Comparison of ENCODE assay signal across 8 cellular contexts in genomic region chr19:47273313-47274070, GRCh38. TPM values are rescaled to one million over a fixed set of nuclear protein-coding genes. Genes with fewer than 3 reads are reported as not detected.
DNase-seq lines count a peak whose midpoint lies in the region; ATAC-seq and TF ChIP-seq lines count a peak whose summit lies in the region.

No MANE protein-coding gene starts in this region.

- peaks cover 3% of the 10 kb centered on the region for H3K36me3 Mint-ChIP-seq in T-helper 17 cell (ENCODE audit: low read depth)

- intact Hi-C loops in right cardiac atrium (cut with DNase I) (no loop called here), uterus (cut with DNase I; ENCODE audit: low total_unique reads) (no loop called here)

- H3K27me3 Mint-ChIP-seq in T-helper 17 cell = no peaks in the 10 kb centered on the region

- peak overlapping the region; percentile 56 for H3K4me3 ChIP-seq in GM12875 (ENCODE audit: low read depth, low read length)
- peak overlapping the region; percentile 61 for H3K4me3 ChIP-seq in right cardiac atrium (ENCODE audit: low read length)
- H3K4me3 ChIP-seq in uterus = peak overlapping the region; percentile 54 to 63

- H3K9me3 ChIP-seq in T-helper 17 cell (ENCODE audit: control insufficient read depth, low read length, poor library complexity, severe bottlenecking) (no peaks in the 10 kb centered on the region), right cardiac atrium (ENCODE audit: control insufficient read depth, low read length) (no peaks in the 10 kb centered on the region), uterus (no peaks in the 10 kb centered on the region)

- peak; percentile 77 to 82 for TF ChIP-seq POLR2A in uterus (IDR thresholded peaks at IDR 0.05)

- H3K27me3 ChIP-seq in right cardiac atrium (ENCODE audit: control insufficient read depth, insufficient read depth) (no peaks in the 10 kb centered on the region), uterus (no peaks in the 10 kb centered on the region)

- H3K27ac Mint-ChIP-seq in T-helper 17 cell = peak overlapping the region; percentile 97

- H3K4me3 Mint-ChIP-seq in T-helper 17 cell = peak overlapping the region; percentile 96

- H3K4me1 ChIP-seq in right cardiac atrium (ENCODE audit: control insufficient read depth, insufficient read depth, low read length) = no peaks in the 10 kb centered on the region
- H3K4me1 ChIP-seq in uterus = peaks cover 3 to 16% of the 10 kb centered on the region in 2 donors

- DNase-seq in NCI-H1436 treated with DMSO at 0.1 percent for 48 hours (lab: John Stamatoyannopoulos, UW) (peak; percentile 32), T-helper 17 cell (peak; percentile 81 to 82 (median 82)), right cardiac atrium (peak; percentile 95 to 98 (median 97)), putamen (ENCODE audit: low spot score) (peak; percentile 85), uterus (peak; percentile 92 to 93)

- under 1% methylated on average over 54 of the region's 54 CpGs for WGBS in right cardiac atrium

- peaks cover 18% of the 10 kb centered on the region for H3K4me1 Mint-ChIP-seq in T-helper 17 cell

- peak; percentile 57 for ATAC-seq in HG02678 (IDR thresholded peaks at IDR 0.05; ENCODE audit: unreplicated experiment)
- peak; percentile 72 for ATAC-seq in T-helper 17 cell
- peak; percentile 86 for ATAC-seq in right cardiac atrium

- no peak for TF ChIP-seq CTCF in GM12875 (IDR thresholded peaks at IDR 0.05; ENCODE audit: borderline replicate concordance, insufficient read depth, low read depth, low read length)
- TF ChIP-seq CTCF in uterus (IDR thresholded peaks at IDR 0.05) = peak in 1 of 4 experiments; percentile 14

- no peaks in the 10 kb centered on the region for H3K36me3 ChIP-seq in uterus

- H3K27ac ChIP-seq in angular gyrus (ENCODE audit: low read depth, low read length) (peak overlapping the region; percentile 97), right cardiac atrium (ENCODE audit: low read length) (peak overlapping the region; percentile 94), uterus (peak overlapping the region; percentile 94 to 98)

RNA-seq across cellular contexts. Expression of gene INAFM1, which starts 1.2 kb away (rescaled TPM):
- 1 to 10 TPM; 9.2 to 9.9 TPM for total RNA-seq in T-helper 17 cell
- 10 to 100 TPM; 13.3 to 16.9 (median 15.0) TPM for total RNA-seq in right cardiac atrium
- polyA plus RNA-seq in right cardiac atrium = 7.0 TPM
- total RNA-seq in uterus = 10 to 100 TPM in 2 of 4 donors, 1 to 10 TPM in 2; 2.8 to 39.5 (median 13.5) TPM

RNA-seq across cellular contexts. Expression of gene CCDC9, which starts 17.2 kb away (rescaled TPM):
- 10 to 100 TPM; 35.6 to 53.7 TPM for total RNA-seq in T-helper 17 cell
- total RNA-seq in right cardiac atrium = 10 to 100 TPM; 18.1 to 27.5 (median 22.4) TPM
- 27.8 TPM for polyA plus RNA-seq in right cardiac atrium
- total RNA-seq in uterus = 10 to 100 TPM in 2 of 4 donors, 1 to 10 TPM in 2; 2.6 to 45.4 (median 8.1) TPM

RNA-seq across cellular contexts. Expression of gene C5AR1, which starts 36.2 kb away (rescaled TPM):
- total RNA-seq in T-helper 17 cell (10 to 100 TPM in 1 of 2 donors, 1 to 10 TPM in 1; 2.2 to 11.3 TPM), right cardiac atrium (10 to 100 TPM in 1 of 4 donors, 1 to 10 TPM in 3; 5.9 to 11.7 (median 6.9) TPM), uterus (1 to 10 TPM in 3 of 4 donors, under 1 TPM in 1; 0.51 to 8.0 (median 2.9) TPM)
- polyA plus RNA-seq in right cardiac atrium = 2.3 TPM

RNA-seq across cellular contexts. Expression of gene BBC3, which starts 42.5 kb away (rescaled TPM):
- total RNA-seq in T-helper 17 cell (10 to 100 TPM; 32.4 to 40.2 TPM), right cardiac atrium (1 to 10 TPM; 2.1 to 4.3 (median 4.0) TPM), uterus (10 to 100 TPM in 1 of 4 donors, 1 to 10 TPM in 3; 3.2 to 11.1 (median 4.8) TPM)
- polyA plus RNA-seq in right cardiac atrium = 3.4 TPM

RNA-seq across cellular contexts. Expression of gene C5AR2, which starts 58.5 kb away (rescaled TPM):
- 1 to 10 TPM in 1 of 2 donors, under 1 TPM in 1; 0.70 to 1.4 TPM for total RNA-seq in T-helper 17 cell
- total RNA-seq in right cardiac atrium = 1 to 10 TPM in 3 of 4 donors, under 1 TPM in 1; 0.65 to 2.5 (median 1.4) TPM
- polyA plus RNA-seq in right cardiac atrium = 0.79 TPM
- under 1 TPM in 3 of 4 donors, not detected in 1; 0.29 to 0.69 (median 0.64) TPM for total RNA-seq in uterus

Comparison
In these comparisons a context has a peak if more than half of its experiments do, and no peak if none do; other contexts are left out.
1. Peak in every context shown above with its lines: DNase-seq, ATAC-seq, H3K4me3 ChIP-seq and H3K27ac ChIP-seq.
2. DNase-seq: peak in every context shown above with its lines; median percentile 97 in right cardiac atrium; 92 in uterus; 85 in putamen; 82 in T-helper 17 cell; 32 in NCI-H1436 treated with DMSO at 0.1 percent for 48 hours.